19 cellular contexts compared by ENCODE assay signal in genomic region chr4:59598233-59598618, GRCh38.
"Had no signal": no experiment of that assay in that cellular context is flagged by ENCODE, and none has a peak within 500 bp of the region (broad histone marks: within the 10 kb centered on the region; RNA-seq: fewer than 3 reads in every experiment).

No MANE protein-coding gene starts in this region.

- H3K9me3 ChIP-seq: mucosa of descending colon, right lobe of liver, stomach, thyroid gland had no signal

- DNase-seq: activated B cell treated with CpG ODN at 0.5 μM for 24 hours; activated CD4-positive, alpha-beta T cell treated with anti-CD3 and anti-CD28 coated beads for 48 hours; activated CD8-positive, alpha-beta T cell treated with anti-CD3 and anti-CD28 coated beads for 36 hours; activated effector memory CD4-positive, alpha-beta T cell treated with Interleukin-2 at 50 U/mL for 16 hours; activated naive CD4-positive, alpha-beta T cell treated with anti-CD3 and anti-CD28 coated beads, Interleukin-2, amount 50 U/mL, for 16 hours; activated T-cell treated with anti-CD3 and anti-CD28 coated beads, Interleukin-2, amount 50 U/mL, for 4 hours; mucosa of descending colon; naive B cell; right lobe of liver; stimulated activated CD4-positive, alpha-beta T cell treated with anti-CD3 and anti-CD28 coated beads, Interleukin-4, amount 100 ng/mL, for 24 hours; stomach; thyroid gland had no signal

- ATAC-seq: activated CD8-positive, alpha-beta T cell treated with anti-CD3 and anti-CD28 coated beads for 36 hours; activated T-cell treated with anti-CD3 and anti-CD28 coated beads, Interleukin-2, amount 50 U/mL, for 4 hours; esophagus mucosa; left lobe of liver; mucosa of descending colon; right lobe of liver; Right ventricle myocardium inferior; stimulated activated effector memory CD8-positive, alpha-beta T cell treated with anti-CD3 and anti-CD28 coated beads, Interleukin-12 subunit alpha, Interleukin-12 subunit beta, amount 100 ng/mL, for 72 hours had no signal

- H3K36me3 ChIP-seq: cardiac muscle cell, right lobe of liver, stomach, thyroid gland had no signal

- H3K4me1 ChIP-seq: right lobe of liver, stomach, thyroid gland had no signal

- H3K27me3 ChIP-seq: cardiac muscle cell, right lobe of liver, stomach, thyroid gland had no signal

- H3K27ac ChIP-seq: cardiac muscle cell, coronary artery, right lobe of liver, stomach, thyroid gland had no signal

- H3K4me3 ChIP-seq: cardiac muscle cell, coronary artery, mucosa of descending colon, right lobe of liver, smooth muscle cell, stomach, thyroid gland had no signal

- H3K4me2 ChIP-seq: smooth muscle cell had no signal
